In genomic region chr18:59878644-59879043, GRCh38 we compare ENCODE assay signal across 14 cellular contexts. TPM values are rescaled to one million over a fixed set of nuclear protein-coding genes. Genes with fewer than 3 reads are reported as not detected.
DNase-seq lines count a peak whose midpoint lies in the region; ATAC-seq and TF ChIP-seq lines count a peak whose summit lies in the region.
"Had no signal": no experiment of that assay in that cellular context is flagged by ENCODE, and none has a peak within 500 bp of the region (broad histone marks: within the 10 kb centered on the region; RNA-seq: fewer than 3 reads in every experiment).

No MANE protein-coding gene starts in this region.

- POLR2A ChIA-PET in activated CD8-positive, alpha-beta T cell treated with anti-CD3 and anti-CD28 coated beads for 36 hours (lab: Charles Lee) = interaction anchor here (1.6 kb wide), 1 partner anchor 22 kb away, joined by 7 read pairs; the partner anchor contains the start of gene PMAIP1
- POLR2A ChIA-PET in activated CD8-positive, alpha-beta T cell treated with anti-CD3 and anti-CD28 coated beads, Interleukin-2, amount 10 ng/mL, durations not matched to agents 7 days and 5 days (lab: Charles Lee) = no interaction called here
- POLR2A ChIA-PET in HCT116 (lab: Charles Lee) = interaction anchor here (2.6 kb wide), 1 partner anchor 21 kb away, joined by 12 read pairs; the partner anchor contains the start of gene PMAIP1

- CTCF ChIA-PET in activated CD8-positive, alpha-beta T cell treated with anti-CD3 and anti-CD28 coated beads for 36 hours (lab: Charles Lee) = interaction anchor here (0.6 to 1.3 kb wide), 2 partner anchors 22 to 464 kb away, joined by 3 read pairs; no protein-coding TSS in a partner anchor
- CTCF ChIA-PET in activated CD8-positive, alpha-beta T cell treated with anti-CD3 and anti-CD28 coated beads, Interleukin-2, amount 10 ng/mL, durations not matched to agents 7 days and 5 days (lab: Charles Lee) = no interaction called here
- CTCF ChIA-PET in HCT116 (lab: Charles Lee) = no interaction called here

- H3K27ac Mint-ChIP-seq in activated CD8-positive, alpha-beta T cell treated with anti-CD3 and anti-CD28 coated beads for 36 hours = no peak overlapping the region
- H3K27ac Mint-ChIP-seq in activated CD8-positive, alpha-beta T cell treated with anti-CD3 and anti-CD28 coated beads, Interleukin-2, amount 10 ng/mL, durations not matched to agents 7 days and 5 days = no peak overlapping the region
- no peak overlapping the region for H3K27ac Mint-ChIP-seq in activated T-helper 2 cell treated with anti-CD3 and anti-CD28 coated beads, Interferon-gamma antibody, Interleukin-2, Interleukin-4, amounts not matched to agents 10 μg/mL and 5 μg/mL and 100 μg/mL, durations not matched to agents 14 hours and 24 hours and 36 hours
- H3K27ac Mint-ChIP-seq: activated naive CD4-positive, alpha-beta T cell treated with anti-CD3 and anti-CD28 coated beads, Interleukin-2, amount 50 U/mL, for 24 hours; naive thymus-derived CD8-positive, alpha-beta T cell had no signal

- no peaks in the 10 kb centered on the region for H4K20me1 ChIP-seq in HCT116 (ENCODE audit: insufficient read depth)

- no peak for TF ChIP-seq RAD21 in HCT116 (IDR thresholded peaks at IDR 0.05; ENCODE audit: low read depth)

- H3K4me1 ChIP-seq in HCT116 (ENCODE audit: control insufficient read depth in 1 of 2, insufficient read depth in 2 of 2, low read length in 2 of 2) = peaks cover 27 to 43% of the 10 kb centered on the region in 2 experiments
- peaks cover 14% of the 10 kb centered on the region for H3K4me1 ChIP-seq in left ventricle myocardium inferior

- H3K9me3 Mint-ChIP-seq in activated CD8-positive, alpha-beta T cell treated with anti-CD3 and anti-CD28 coated beads for 36 hours = no peaks in the 10 kb centered on the region
- no peaks in the 10 kb centered on the region for H3K9me3 Mint-ChIP-seq in activated CD8-positive, alpha-beta T cell treated with anti-CD3 and anti-CD28 coated beads, Interleukin-2, amount 10 ng/mL, durations not matched to agents 7 days and 5 days (ENCODE audit: insufficient read depth)
- no peaks in the 10 kb centered on the region for H3K9me3 Mint-ChIP-seq in activated T-helper 2 cell treated with anti-CD3 and anti-CD28 coated beads, Interferon-gamma antibody, Interleukin-2, Interleukin-4, amounts not matched to agents 10 μg/mL and 5 μg/mL and 100 μg/mL, durations not matched to agents 14 hours and 24 hours and 36 hours
- H3K9me3 Mint-ChIP-seq: activated naive CD4-positive, alpha-beta T cell treated with anti-CD3 and anti-CD28 coated beads, Interleukin-2, amount 50 U/mL, for 24 hours had no signal

- intact Hi-C loops in activated CD8-positive, alpha-beta T cell treated with anti-CD3 and anti-CD28 coated beads for 36 hours (cut with micrococcal nuclease) = loop anchor here (5.0 kb wide), 1 partner anchor 36 kb away; no protein-coding TSS in a partner anchor
- intact Hi-C loops in HCT116 (cut with micrococcal nuclease) (no loop called here), left ventricle myocardium inferior (cut with micrococcal nuclease) (no loop called here)
- intact Hi-C loops in activated T-helper 2 cell treated with anti-CD3 and anti-CD28 coated beads, Interferon-gamma antibody, Interleukin-2, Interleukin-4, amounts not matched to agents 10 μg/mL and 5 μg/mL and 100 μg/mL, durations not matched to agents 14 hours and 24 hours and 36 hours (cut with micrococcal nuclease) = no loop called here

- no peak for TF ChIP-seq POLR2A in HCT116 (IDR thresholded peaks at IDR 0.05; ENCODE audit: borderline replicate concordance, extremely low read depth, insufficient read depth, insufficient read length)

- DNase-seq in activated CD8-positive, alpha-beta T cell treated with anti-CD3 and anti-CD28 coated beads for 36 hours = no peak
- no peak for DNase-seq in activated CD8-positive, alpha-beta T cell treated with anti-CD3 and anti-CD28 coated beads, Interleukin-2, amount 10 ng/mL, durations not matched to agents 7 days and 5 days
- DNase-seq in HCT116 (ENCODE audit: low read depth, low spot score) (no peak), left ventricle myocardium inferior (no peak), NCI-H345 treated with DMSO at 0.1 percent for 48 hours (lab: John Stamatoyannopoulos, UW; ENCODE audit: unreplicated experiment) (no peak)
- no peak for DNase-seq in stimulated activated naive CD8-positive, alpha-beta T cell treated with anti-CD3 and anti-CD28 coated beads, Interleukin-15, Interleukin-2, amounts not matched to agents 100 U/mL and 50 U/mL, for 24 hours
- no peak for DNase-seq in activated T-helper 2 cell treated with anti-CD3 and anti-CD28 coated beads, Interferon-gamma antibody, Interleukin-2, Interleukin-4, amounts not matched to agents 10 μg/mL and 5 μg/mL and 100 μg/mL, durations not matched to agents 14 hours and 24 hours and 36 hours (ENCODE audit: low spot score)
- DNase-seq: ACHN; DMS79; naive thymus-derived CD8-positive, alpha-beta T cell; NCI-H345; SHP77 treated with DMSO at 0.1 percent for 48 hours had no signal

- H3K9me2 ChIP-seq in HCT116 (ENCODE audit: insufficient read depth) = no peaks in the 10 kb centered on the region

- no peaks in the 10 kb centered on the region for H3K36me3 ChIP-seq in HCT116 (ENCODE audit: control insufficient read depth in 1 of 2, insufficient read depth in 2 of 2, low read length in 2 of 2)
- no peaks in the 10 kb centered on the region for H3K36me3 ChIP-seq in left ventricle myocardium inferior

- H3K36me3 Mint-ChIP-seq in activated CD8-positive, alpha-beta T cell treated with anti-CD3 and anti-CD28 coated beads for 36 hours (ENCODE audit: low read depth) = no peaks in the 10 kb centered on the region
- H3K36me3 Mint-ChIP-seq in activated CD8-positive, alpha-beta T cell treated with anti-CD3 and anti-CD28 coated beads, Interleukin-2, amount 10 ng/mL, durations not matched to agents 7 days and 5 days (ENCODE audit: low read depth) = no peaks in the 10 kb centered on the region
- no peaks in the 10 kb centered on the region for H3K36me3 Mint-ChIP-seq in activated T-helper 2 cell treated with anti-CD3 and anti-CD28 coated beads, Interferon-gamma antibody, Interleukin-2, Interleukin-4, amounts not matched to agents 10 μg/mL and 5 μg/mL and 100 μg/mL, durations not matched to agents 14 hours and 24 hours and 36 hours (ENCODE audit: low read depth)
- H3K36me3 Mint-ChIP-seq: activated naive CD4-positive, alpha-beta T cell treated with anti-CD3 and anti-CD28 coated beads, Interleukin-2, amount 50 U/mL, for 24 hours; naive thymus-derived CD8-positive, alpha-beta T cell had no signal

- H3K4me3 Mint-ChIP-seq in activated CD8-positive, alpha-beta T cell treated with anti-CD3 and anti-CD28 coated beads for 36 hours = no peak overlapping the region
- no peak overlapping the region for H3K4me3 Mint-ChIP-seq in activated CD8-positive, alpha-beta T cell treated with anti-CD3 and anti-CD28 coated beads, Interleukin-2, amount 10 ng/mL, durations not matched to agents 7 days and 5 days
- H3K4me3 Mint-ChIP-seq in activated T-helper 2 cell treated with anti-CD3 and anti-CD28 coated beads, Interferon-gamma antibody, Interleukin-2, Interleukin-4, amounts not matched to agents 10 μg/mL and 5 μg/mL and 100 μg/mL, durations not matched to agents 14 hours and 24 hours and 36 hours (ENCODE audit: low read depth) = no peak overlapping the region
- H3K4me3 Mint-ChIP-seq: activated naive CD4-positive, alpha-beta T cell treated with anti-CD3 and anti-CD28 coated beads, Interleukin-2, amount 50 U/mL, for 24 hours; naive thymus-derived CD8-positive, alpha-beta T cell had no signal

- H3K9me3 ChIP-seq in HCT116 (ENCODE audit: control insufficient read depth in 1 of 2, insufficient read depth in 1 of 2, low read depth in 1 of 2, low read length in 2 of 2) (no peaks in the 10 kb centered on the region), left ventricle myocardium inferior (replicated peaks) (no peaks in the 10 kb centered on the region)

- no TSS peak for BruUV-seq in HCT116 (replicated peaks; lab: Mats Ljungman, UMichigan)

- no peak overlapping the region for H3K9ac ChIP-seq in HCT116 (ENCODE audit: low read length)

- no peaks in the 10 kb centered on the region for H3K27me3 ChIP-seq in HCT116 (ENCODE audit: insufficient read depth, low read length)
- H3K27me3 ChIP-seq in left ventricle myocardium inferior (ENCODE audit: low read depth) = no peaks in the 10 kb centered on the region

- ATAC-seq in activated CD8-positive, alpha-beta T cell treated with anti-CD3 and anti-CD28 coated beads for 36 hours = peak; percentile 51
- no peak for ATAC-seq in activated CD8-positive, alpha-beta T cell treated with anti-CD3 and anti-CD28 coated beads, Interleukin-2, amount 10 ng/mL, durations not matched to agents 7 days and 5 days
- ATAC-seq in HCT116 = no peak
- ATAC-seq in HG03521 (IDR thresholded peaks at IDR 0.05; ENCODE audit: unreplicated experiment) = peak; percentile 44
- peak; percentile 52 for ATAC-seq in stimulated activated naive CD8-positive, alpha-beta T cell treated with anti-CD3 and anti-CD28 coated beads, Interleukin-15, Interleukin-2, amounts not matched to agents 100 U/mL and 50 U/mL, for 24 hours
- ATAC-seq: naive thymus-derived CD8-positive, alpha-beta T cell had no signal

- no peak overlapping the region for H3K27ac ChIP-seq in HCT116 (ENCODE audit: low read depth, low read length)
- no peak overlapping the region for H3K27ac ChIP-seq in left ventricle myocardium inferior (replicated peaks)

- H3K79me2 ChIP-seq in HCT116 (ENCODE audit: insufficient read depth, low read length) = no peaks in the 10 kb centered on the region

- H3K4me3 ChIP-seq in HCT116 (replicated peaks in 1 of 2; ENCODE audit: low read depth in 1 of 2, low read length in 2 of 2) = no peak overlapping the region
- no peak overlapping the region for H3K4me3 ChIP-seq in left ventricle myocardium inferior

- RAD21 ChIA-PET in HCT116 (lab: Charles Lee; ENCODE audit: low non-redundant PET in 1 of 2, low total read pairs in 2 of 2, uncharacterized antibody in 2 of 2, unreplicated experiment in 2 of 2) = no interaction called here

- no peak overlapping the region for H3K4me2 ChIP-seq in HCT116 (ENCODE audit: low read length)

- no peak for TF ChIP-seq CTCF in activated CD8-positive, alpha-beta T cell treated with anti-CD3 and anti-CD28 coated beads for 36 hours (IDR thresholded peaks at IDR 0.05)
- TF ChIP-seq CTCF in HCT116 (IDR thresholded peaks at IDR 0.05 in 2 of 3, conservative IDR thresholded peaks at IDR 0.05 in 1 of 3; ENCODE audit: borderline replicate concordance in 1 of 3, insufficient read depth in 1 of 3, low read depth in 2 of 3, low read length in 2 of 3) (no peak), left ventricle myocardium inferior (IDR thresholded peaks at IDR 0.05; ENCODE audit: borderline replicate concordance) (no peak)

- H3K27me3 Mint-ChIP-seq in activated CD8-positive, alpha-beta T cell treated with anti-CD3 and anti-CD28 coated beads for 36 hours = no peaks in the 10 kb centered on the region
- H3K27me3 Mint-ChIP-seq in activated CD8-positive, alpha-beta T cell treated with anti-CD3 and anti-CD28 coated beads, Interleukin-2, amount 10 ng/mL, durations not matched to agents 7 days and 5 days (ENCODE audit: low read depth) = peaks cover 5% of the 10 kb centered on the region
- H3K27me3 Mint-ChIP-seq in activated T-helper 2 cell treated with anti-CD3 and anti-CD28 coated beads, Interferon-gamma antibody, Interleukin-2, Interleukin-4, amounts not matched to agents 10 μg/mL and 5 μg/mL and 100 μg/mL, durations not matched to agents 14 hours and 24 hours and 36 hours (ENCODE audit: low read depth) = no peaks in the 10 kb centered on the region

- peaks cover 34% of the 10 kb centered on the region for H3K4me1 Mint-ChIP-seq in activated CD8-positive, alpha-beta T cell treated with anti-CD3 and anti-CD28 coated beads for 36 hours (ENCODE audit: low read depth)
- H3K4me1 Mint-ChIP-seq in activated CD8-positive, alpha-beta T cell treated with anti-CD3 and anti-CD28 coated beads, Interleukin-2, amount 10 ng/mL, durations not matched to agents 7 days and 5 days (ENCODE audit: low read depth) = peaks cover 31% of the 10 kb centered on the region
- peaks cover 41% of the 10 kb centered on the region for H3K4me1 Mint-ChIP-seq in activated T-helper 2 cell treated with anti-CD3 and anti-CD28 coated beads, Interferon-gamma antibody, Interleukin-2, Interleukin-4, amounts not matched to agents 10 μg/mL and 5 μg/mL and 100 μg/mL, durations not matched to agents 14 hours and 24 hours and 36 hours (ENCODE audit: low read depth)

- peak overlapping the region; percentile 15 for H2AFZ ChIP-seq in HCT116 (ENCODE audit: low read depth, low read length, poor library complexity, severe bottlenecking)

RNA-seq across cellular contexts. Expression of gene PMAIP1, which starts 21.2 kb away (rescaled TPM):
- 10 to 100 TPM; 92.8 to 98.9 TPM for total RNA-seq in activated CD8-positive, alpha-beta T cell treated with anti-CD3 and anti-CD28 coated beads for 36 hours
- total RNA-seq in activated CD8-positive, alpha-beta T cell treated with anti-CD3 and anti-CD28 coated beads, Interleukin-2, amount 10 ng/mL, durations not matched to agents 7 days and 5 days = 10 to 100 TPM; 26.4 to 30.5 TPM
- total RNA-seq in HCT116 (2021; ENCODE audit: unreplicated experiment) (66.7 TPM), left ventricle myocardium inferior (0.58 TPM)
- polyA plus RNA-seq in HCT116 (2012) = 29.9 and 33.4 TPM in 2 replicates
- total RNA-seq in activated T-helper 2 cell treated with anti-CD3 and anti-CD28 coated beads, Interferon-gamma antibody, Interleukin-2, Interleukin-4, amounts not matched to agents 10 μg/mL and 5 μg/mL and 100 μg/mL, durations not matched to agents 14 hours and 24 hours and 36 hours = 41.8 and 42.0 TPM in 2 replicates

Comparison
In these comparisons a context has a peak if more than half of its experiments do, and no peak if none do; other contexts are left out.
1. ATAC-seq: peak in activated CD8-positive, alpha-beta T cell treated with anti-CD3 and anti-CD28 coated beads for 36 hours (single experiment), HG03521 (single experiment) and stimulated activated naive CD8-positive, alpha-beta T cell treated with anti-CD3 and anti-CD28 coated beads, Interleukin-15, Interleukin-2, amounts not matched to agents 100 U/mL and 50 U/mL, for 24 hours (single experiment); none in activated CD8-positive, alpha-beta T cell treated with anti-CD3 and anti-CD28 coated beads, Interleukin-2, amount 10 ng/mL, durations not matched to agents 7 days and 5 days (single experiment) and HCT116 (single experiment).
2. RNA of gene PMAIP1, which starts 21.2 kb away (total RNA-seq): 92.8 to 98.9 TPM in activated CD8-positive, alpha-beta T cell treated with anti-CD3 and anti-CD28 coated beads for 36 hours, 66.7 TPM in HCT116 (single experiment), 41.8 to 42.0 TPM in activated T-helper 2 cell treated with anti-CD3 and anti-CD28 coated beads, Interferon-gamma antibody, Interleukin-2, Interleukin-4, amounts not matched to agents 10 μg/mL and 5 μg/mL and 100 μg/mL, durations not matched to agents 14 hours and 24 hours and 36 hours and 26.4 to 30.5 TPM in activated CD8-positive, alpha-beta T cell treated with anti-CD3 and anti-CD28 coated beads, Interleukin-2, amount 10 ng/mL, durations not matched to agents 7 days and 5 days; 0.58 TPM in left ventricle myocardium inferior (single experiment); every median in the first group is over 10 times any median in the second.